ENCODE assay signal across 14 cellular contexts in the genomic region with DNA sequence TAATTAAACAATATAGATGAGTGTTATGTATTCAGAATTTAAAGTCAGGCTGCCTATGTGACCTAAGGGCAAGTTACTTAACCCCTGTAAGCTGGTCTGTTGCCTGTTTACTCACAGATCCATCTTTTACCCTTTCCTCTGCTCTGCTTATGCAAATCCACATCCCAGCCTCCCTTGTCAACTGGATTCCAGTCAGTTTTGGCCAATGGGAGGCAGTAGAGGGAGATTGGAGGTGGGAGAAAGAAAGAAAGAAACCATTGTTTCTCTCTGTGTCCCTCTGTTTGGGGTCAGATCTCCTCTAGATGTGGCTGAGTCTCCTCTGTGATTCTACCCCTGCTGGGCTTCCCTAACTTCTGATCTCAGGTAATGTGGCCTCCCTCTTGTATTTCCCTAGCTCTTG.
DNase-seq lines count a peak whose midpoint lies in the region; ATAC-seq, FAIRE-seq and TF ChIP-seq lines count a peak whose summit lies in the region.
"Had no signal": no experiment of that assay in that cellular context is flagged by ENCODE, and none has a peak within 500 bp of the region (broad histone marks: within the 10 kb centered on the region; RNA-seq: fewer than 3 reads in every experiment).

No MANE protein-coding gene starts in this region.

- in situ Hi-C loops in HepG2 (cut with HindIII; ENCODE audit: extremely low pct_ligation_motif_present, low pct_unique_long_range_greater_than_20kb) = loop anchor here (5.0 kb wide), 1 partner anchor 226 kb away; no protein-coding TSS in a partner anchor

- no peaks in the 10 kb centered on the region for H3K9me3 Mint-ChIP-seq in endodermal cell
- no peaks in the 10 kb centered on the region for H3K9me3 Mint-ChIP-seq in neural progenitor cell

- H3K27me3 ChIP-seq in HepG2 (ENCODE audit: control insufficient read depth in 1 of 2, insufficient read depth in 2 of 2, low read length in 2 of 2) (no peaks in the 10 kb centered on the region), right lobe of liver (no peaks in the 10 kb centered on the region), endodermal cell (ENCODE audit: control insufficient read depth, insufficient read depth, low read length, poor library complexity, severe bottlenecking) (no peaks in the 10 kb centered on the region), neural progenitor cell (no peaks in the 10 kb centered on the region)

- H3K4me1 Mint-ChIP-seq in endodermal cell (peaks cover 4% of the 10 kb centered on the region), neural progenitor cell (peaks cover 21% of the 10 kb centered on the region)

- H3K36me3 Mint-ChIP-seq in endodermal cell (ENCODE audit: low read depth) = no peaks in the 10 kb centered on the region
- H3K36me3 Mint-ChIP-seq in neural progenitor cell = peaks cover 37% of the 10 kb centered on the region

- CTCF ChIA-PET in HepG2 (lab: Yijun Ruan, JAX; ENCODE audit: low intra/inter-chr PET ratio, low total read pairs) = no interaction called here

- H3K27ac ChIP-seq in HepG2 (ENCODE audit: extremely low read length, insufficient read depth, low read length) = no peak overlapping the region
- H3K27ac ChIP-seq in right lobe of liver = no peak overlapping the region
- H3K27ac ChIP-seq in endodermal cell (ENCODE audit: low read depth, low read length) = no peak overlapping the region
- H3K27ac ChIP-seq in neural progenitor cell = no peak overlapping the region
- H3K27ac ChIP-seq: C4-2B had no signal

- TF ChIP-seq EP300 in HepG2 (IDR thresholded peaks at IDR 0.05; ENCODE audit: low read depth in 2 of 2, low read length in 2 of 2) (no peak), HepG2 (CRISPR knock-in tag; IDR thresholded peaks at IDR 0.05; ENCODE audit: borderline replicate concordance) (no peak)

- no peak overlapping the region for H3K4me3 Mint-ChIP-seq in endodermal cell
- no peak overlapping the region for H3K4me3 Mint-ChIP-seq in neural progenitor cell

- TF ChIP-seq CTCF in HepG2 (CRISPR knock-in tag; IDR thresholded peaks at IDR 0.05) (no peak), right lobe of liver (IDR thresholded peaks at IDR 0.05) (no peak), endodermal cell (conservative IDR thresholded peaks at IDR 0.05) (peak; percentile 40), neural progenitor cell (IDR thresholded peaks at IDR 0.05) (peak; percentile 19)

- no peak for FAIRE-seq in HepG2 (lab: Jason Lieb, UNC)

- H3K4me3 ChIP-seq in HepG2 (replicated peaks in 1 of 3; ENCODE audit: insufficient read depth in 1 of 3, low read depth in 2 of 3, low read length in 3 of 3) = no peak overlapping the region
- no peak overlapping the region for H3K4me3 ChIP-seq in right lobe of liver
- H3K4me3 ChIP-seq in endodermal cell (ENCODE audit: low read length) = no peak overlapping the region
- H3K4me3 ChIP-seq in neural progenitor cell = no peak overlapping the region

- H3K36me3 ChIP-seq in HepG2 (replicated peaks in 1 of 2; ENCODE audit: control insufficient read depth in 1 of 2, insufficient read depth in 2 of 2, low read length in 2 of 2) = no peaks in the 10 kb centered on the region
- no peaks in the 10 kb centered on the region for H3K36me3 ChIP-seq in right lobe of liver
- no peaks in the 10 kb centered on the region for H3K36me3 ChIP-seq in endodermal cell (ENCODE audit: control insufficient read depth, insufficient read depth, low read length)
- H3K36me3 ChIP-seq in neural progenitor cell = no peaks in the 10 kb centered on the region

- no peak overlapping the region for H2AFZ ChIP-seq in HepG2 (ENCODE audit: low read length)
- H2AFZ ChIP-seq in neural progenitor cell (replicated peaks) = no peak overlapping the region

- no peaks in the 10 kb centered on the region for H3F3A ChIP-seq in neural progenitor cell (ENCODE audit: low read depth)

- H3K9ac ChIP-seq in HepG2 (ENCODE audit: insufficient read depth, low read depth, low read length) = no peak overlapping the region
- H3K9ac ChIP-seq in endodermal cell (ENCODE audit: extremely low read depth, low read length, poor library complexity, severe bottlenecking) = no peak overlapping the region
- H3K9ac ChIP-seq in neural progenitor cell = no peak overlapping the region

- no peak overlapping the region for H3K27ac Mint-ChIP-seq in endodermal cell
- no peak overlapping the region for H3K27ac Mint-ChIP-seq in neural progenitor cell

- no TSS peak for BruUV-seq in HepG2 (replicated peaks; lab: Mats Ljungman, UMichigan)

- H3K27me3 Mint-ChIP-seq in endodermal cell (ENCODE audit: insufficient read depth) (no peaks in the 10 kb centered on the region), neural progenitor cell (ENCODE audit: insufficient read depth, low read depth) (peaks cover 5% of the 10 kb centered on the region)

- POLR2A ChIA-PET in HepG2 (lab: Yijun Ruan, JAX) = no interaction called here

- H3K4me1 ChIP-seq in HepG2 (ENCODE audit: insufficient read depth, low read length) (no peaks in the 10 kb centered on the region), right lobe of liver (no peaks in the 10 kb centered on the region), endodermal cell (ENCODE audit: control insufficient read depth, insufficient read depth, low read length) (no peaks in the 10 kb centered on the region), neural progenitor cell (peaks cover 3% of the 10 kb centered on the region)

- H3K9me3 ChIP-seq in HepG2 (ENCODE audit: low read length) = no peaks in the 10 kb centered on the region
- no peaks in the 10 kb centered on the region for H3K9me3 ChIP-seq in right lobe of liver
- H3K9me3 ChIP-seq in endodermal cell (ENCODE audit: control insufficient read depth, low read length) = no peaks in the 10 kb centered on the region
- no peaks in the 10 kb centered on the region for H3K9me3 ChIP-seq in neural progenitor cell (ENCODE audit: low read depth)

- DNase-seq in HepG2 (ENCODE audit: low spot score) = peak; percentile 11
- DNase-seq in right lobe of liver = no peak
- peak; percentile 63 for DNase-seq in NCI-H526 treated with DMSO at 0.1 percent for 48 hours (lab: John Stamatoyannopoulos, UW)
- peak; percentile 74 for DNase-seq in endodermal cell
- peak; percentile 42 for DNase-seq in neural progenitor cell (ENCODE audit: low spot score)
- no peak for DNase-seq in NCI-H774 (lab: John Stamatoyannopoulos, UW)
- DNase-seq: COR-L47, NCI-H1417, NCI-H2029 treated with DMSO at 0.1 percent for 48 hours, NCI-H226, SIG-M5 had no signal

- intact Hi-C loops in HepG2 (cut with micrococcal nuclease; ENCODE audit: unreplicated experiment) = loop anchor here (5.0 kb wide), 1 partner anchor 439 kb away; no protein-coding TSS in a partner anchor
- intact Hi-C loops in right lobe of liver (cut with DNase I) = no loop called here

- no peak overlapping the region for H3K4me2 ChIP-seq in HepG2 (ENCODE audit: low read depth, low read length)
- no peak overlapping the region for H3K4me2 ChIP-seq in neural progenitor cell

- no peaks in the 10 kb centered on the region for H3K79me2 ChIP-seq in HepG2 (ENCODE audit: insufficient read depth, low read length)
- H3K79me2 ChIP-seq in neural progenitor cell (ENCODE audit: low read depth) = no peaks in the 10 kb centered on the region

- no peak for TF ChIP-seq POLR2A in HepG2 (IDR thresholded peaks at IDR 0.05; ENCODE audit: insufficient read depth in 1 of 2, low read depth in 2 of 2, low read length in 2 of 2)
- no peak for TF ChIP-seq POLR2A in right lobe of liver (IDR thresholded peaks at IDR 0.05)

- TF ChIP-seq RAD21 in HepG2 (CRISPR knock-in tag; IDR thresholded peaks at IDR 0.05) = no peak

- H4K20me1 ChIP-seq in HepG2 (ENCODE audit: insufficient read depth, low read length) (no peaks in the 10 kb centered on the region), neural progenitor cell (ENCODE audit: low read depth) (no peaks in the 10 kb centered on the region)

- ATAC-seq in HepG2 (peak; percentile 58; the same call in 2 of the 3 replicates), right lobe of liver (no peak), GM18867 (IDR thresholded peaks at IDR 0.05; ENCODE audit: unreplicated experiment) (no peak), HG03139 (IDR thresholded peaks at IDR 0.05; ENCODE audit: unreplicated experiment) (no peak)

TF ChIP-seq in HepG2, 621 proteins besides CTCF, POLR2A, EP300 and RAD21:
- no peak for TF ChIP-seq ZNF343 (CRISPR knock-in tag; IDR thresholded peaks at IDR 0.05)
- no peak for TF ChIP-seq ZZZ3 (CRISPR knock-in tag; IDR thresholded peaks at IDR 0.05; ENCODE audit: borderline replicate concordance)
- TF ChIP-seq HMG20A (CRISPR knock-in tag; IDR thresholded peaks at IDR 0.05; ENCODE audit: borderline replicate concordance) = no peak
- no peak for TF ChIP-seq E2F2 (CRISPR knock-in tag; IDR thresholded peaks at IDR 0.05; ENCODE audit: borderline replicate concordance)
- TF ChIP-seq MBNL3 (CRISPR knock-in tag; conservative IDR thresholded peaks at IDR 0.05) = no peak
- TF ChIP-seq, protein P1, sequence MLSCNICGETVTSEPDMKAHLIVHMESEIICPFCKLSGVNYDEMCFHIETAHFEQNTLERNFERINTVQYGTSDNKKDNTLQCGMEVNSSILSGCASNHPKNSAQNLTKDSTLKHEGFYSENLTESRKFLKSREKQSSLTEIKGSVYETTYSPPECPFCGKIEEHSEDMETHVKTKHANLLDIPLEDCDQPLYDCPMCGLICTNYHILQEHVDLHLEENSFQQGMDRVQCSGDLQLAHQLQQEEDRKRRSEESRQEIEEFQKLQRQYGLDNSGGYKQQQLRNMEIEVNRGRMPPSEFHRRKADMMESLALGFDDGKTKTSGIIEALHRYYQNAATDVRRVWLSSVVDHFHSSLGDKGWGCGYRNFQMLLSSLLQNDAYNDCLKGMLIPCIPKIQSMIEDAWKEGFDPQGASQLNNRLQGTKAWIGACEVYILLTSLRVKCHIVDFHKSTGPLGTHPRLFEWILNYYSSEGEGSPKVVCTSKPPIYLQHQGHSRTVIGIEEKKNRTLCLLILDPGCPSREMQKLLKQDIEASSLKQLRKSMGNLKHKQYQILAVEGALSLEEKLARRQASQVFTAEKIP (CRISPR knock-in tag; IDR thresholded peaks at IDR 0.05; ENCODE audit: borderline replicate concordance) = no peak
TF ChIP-seq in HepG2: peak in this region for 0.

Comparison
In these comparisons a context has a peak if more than half of its experiments do, and no peak if none do; other contexts are left out.
1. DNase-seq: peak in HepG2 (single experiment), NCI-H526 treated with DMSO at 0.1 percent for 48 hours (single experiment), endodermal cell (single experiment) and neural progenitor cell (single experiment); none in right lobe of liver (0 of 3) and NCI-H774 (single experiment).
2. CTCF ChIP-seq: peak in endodermal cell (single experiment) and neural progenitor cell (single experiment); none in HepG2 (single experiment) and right lobe of liver (0 of 4).